ENCODE assay signal across 8 cellular contexts in the genomic region with DNA sequence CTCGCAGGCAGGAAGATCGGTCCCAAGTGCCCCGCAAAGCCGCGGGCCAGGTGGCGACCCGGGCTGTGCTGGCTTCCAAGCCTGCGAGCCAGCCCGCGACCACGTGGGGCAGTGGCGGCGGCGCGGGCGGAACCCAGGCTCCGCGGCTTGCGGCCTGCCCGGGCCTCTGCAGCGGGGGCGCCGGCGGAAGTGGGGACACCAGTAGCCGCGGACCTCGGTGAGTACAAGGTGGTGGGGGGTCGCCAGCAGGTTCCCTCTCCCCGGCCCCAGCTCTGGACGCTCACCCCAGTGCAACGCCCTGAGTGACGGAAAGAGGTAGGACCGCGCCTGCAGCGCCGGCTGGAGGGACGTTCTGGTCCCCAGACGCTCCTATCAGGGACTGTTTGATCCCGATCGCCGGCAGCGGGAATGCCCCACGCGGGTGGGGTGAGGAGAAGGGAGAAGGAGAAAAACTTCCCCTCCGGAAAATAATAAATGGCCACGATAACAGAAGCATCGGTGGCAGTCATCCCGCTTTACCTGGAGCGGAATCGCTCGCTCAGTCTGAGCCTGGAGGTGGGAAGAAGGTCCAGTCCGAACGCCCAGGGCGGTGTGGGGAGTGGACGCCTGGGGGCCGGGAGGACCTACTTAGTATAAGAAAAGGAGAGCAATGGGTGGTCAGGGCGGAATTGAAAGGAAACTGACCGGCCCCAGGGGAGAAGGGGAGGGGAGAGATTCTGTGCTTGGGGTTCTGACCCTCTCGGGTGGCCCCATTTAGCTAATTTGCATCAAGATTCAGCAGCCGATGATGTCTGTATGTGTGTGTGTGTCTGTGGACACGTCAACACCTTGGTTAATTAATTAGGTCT. TPM values are rescaled to one million over a fixed set of nuclear protein-coding genes. Genes with fewer than 3 reads are reported as not detected.
DNase-seq lines count a peak whose midpoint lies in the region; ATAC-seq and TF ChIP-seq lines count a peak whose summit lies in the region.

TSS of gene GEMIN7 (plus strand) at position 198 of the 848 bp plus-strand sequence. CDS start 10,855 bp downstream, outside the sequence.

- peaks cover 14% of the 10 kb centered on the region for H3K36me3 Mint-ChIP-seq in CD8-positive, alpha-beta T cell
- H3K36me3 Mint-ChIP-seq in activated B cell treated with CpG ODN at 0.5 μM for 24 hours (ENCODE audit: low read depth) = peaks cover 35% of the 10 kb centered on the region

- H3K4me3 ChIP-seq in CD8-positive, alpha-beta T cell (ENCODE audit: low read depth, low read length) = peak within 1 kb of the TSS; percentile 98
- H3K4me3 ChIP-seq in HAP-1 (peak within 1 kb of the TSS; percentile 100), cardiac fibroblast (replicated peaks in 1 of 2; ENCODE audit: low read depth in 2 of 2, low read length in 2 of 2) (peak within 1 kb of the TSS; percentile 94 to 96)

- intact Hi-C loops in CD8-positive, alpha-beta T cell (cut with DNase I, micrococcal nuclease) = loop anchor here (1.0 to 5.0 kb wide), 8 partner anchors 12 to 613 kb away; partner anchors contain the start of genes CLASRP (in 2 of the 2), BLOC1S3 (in 1 of the 2), QPCTL (in 1 of the 2) and RELB (in 1 of the 2)
- intact Hi-C loops in activated B cell treated with CpG ODN at 0.5 μM for 24 hours (cut with micrococcal nuclease) = loop anchor here (5.0 to 10.0 kb wide), 3 partner anchors 327 to 786 kb away; partner anchors contain the start of genes FOXA3, PPM1N, RTN2 and SYMPK

- H3K36me3 ChIP-seq in CD8-positive, alpha-beta T cell (ENCODE audit: insufficient read depth, low read length) = peaks cover 5% of the 10 kb centered on the region
- peaks cover 27% of the 10 kb centered on the region for H3K36me3 ChIP-seq in HAP-1 (replicated peaks)

- in situ Hi-C loops in HAP-1 (cut with MboI; ENCODE audit: low sequenced_read_pairs) = no loop called here

- H3K27ac ChIP-seq in CD8-positive, alpha-beta T cell (ENCODE audit: low read depth, low read length) = peak within 1 kb of the TSS; percentile 78

- peak; percentile 70 for ATAC-seq in CD8-positive, alpha-beta T cell
- ATAC-seq in activated B cell treated with CpG ODN at 0.5 μM for 24 hours (ENCODE audit: low read depth) (peak; percentile 33), HG02938 (IDR thresholded peaks at IDR 0.05; ENCODE audit: unreplicated experiment) (no peak)

- H3K4me1 ChIP-seq in CD8-positive, alpha-beta T cell (ENCODE audit: insufficient read depth, low read length) = peaks cover 46% of the 10 kb centered on the region
- H3K4me1 ChIP-seq in HAP-1 = peaks cover 24% of the 10 kb centered on the region

- POLR2A ChIA-PET in CD8-positive, alpha-beta T cell (lab: Charles Lee) = interaction anchor here (1.0 to 3.8 kb wide), 4 partner anchors 8 to 100 kb away, joined by 4 to 26 read pairs (median 5); partner anchors contain the start of gene PPP1R37
- POLR2A ChIA-PET in activated B cell treated with CpG ODN at 0.5 μM for 24 hours (lab: Charles Lee) = interaction anchor here (0.6 to 3.9 kb wide), 16 partner anchors 10 to 118 kb away, joined by 3 to 75 read pairs (median 4); partner anchors contain the start of genes BLOC1S3, CLASRP, PPP1R37 and RELB

- H3K27me3 Mint-ChIP-seq in CD8-positive, alpha-beta T cell (ENCODE audit: low read depth) = no peaks in the 10 kb centered on the region
- H3K27me3 Mint-ChIP-seq in activated B cell treated with CpG ODN at 0.5 μM for 24 hours = no peaks in the 10 kb centered on the region

- peak within 1 kb of the TSS; percentile 90 for H3K4me3 Mint-ChIP-seq in CD8-positive, alpha-beta T cell
- H3K4me3 Mint-ChIP-seq in activated B cell treated with CpG ODN at 0.5 μM for 24 hours = peak within 1 kb of the TSS; percentile 97

- CTCF ChIA-PET in CD8-positive, alpha-beta T cell (lab: Charles Lee) = interaction anchor here (1.0 kb wide), 1 partner anchor 12 kb away, joined by 3 read pairs; no protein-coding TSS in a partner anchor
- CTCF ChIA-PET in activated B cell treated with CpG ODN at 0.5 μM for 24 hours (lab: Charles Lee) = interaction anchor here (1.5 kb wide), 1 partner anchor 360 kb away, joined by 3 read pairs; no protein-coding TSS in a partner anchor

- peaks cover 45% of the 10 kb centered on the region for H3K4me1 Mint-ChIP-seq in CD8-positive, alpha-beta T cell (ENCODE audit: low read depth)
- H3K4me1 Mint-ChIP-seq in activated B cell treated with CpG ODN at 0.5 μM for 24 hours = peaks cover 60% of the 10 kb centered on the region

- no peaks in the 10 kb centered on the region for H3K27me3 ChIP-seq in CD8-positive, alpha-beta T cell (ENCODE audit: insufficient read depth, low read length)
- no peaks in the 10 kb centered on the region for H3K27me3 ChIP-seq in HAP-1 (ENCODE audit: low read depth)

- no peak for TF ChIP-seq CTCF in CD8-positive, alpha-beta T cell (IDR thresholded peaks at IDR 0.05)
- TF ChIP-seq CTCF in activated B cell treated with CpG ODN at 0.5 μM for 24 hours (IDR thresholded peaks at IDR 0.05) (no peak), cardiac fibroblast (IDR thresholded peaks at IDR 0.05; ENCODE audit: low read depth, low read length) (no peak)

- H3K9me3 ChIP-seq in CD8-positive, alpha-beta T cell (ENCODE audit: low read length) = no peaks in the 10 kb centered on the region
- no peaks in the 10 kb centered on the region for H3K9me3 ChIP-seq in HAP-1

- peak; percentile 64 to 89 (median 75) for DNase-seq in CD8-positive, alpha-beta T cell
- DNase-seq in HAP-1 (ENCODE audit: low spot score in 2 of 2) (peak; percentile 67 to 87), NCI-H2196 treated with DMSO at 0.1 percent for 48 hours (lab: John Stamatoyannopoulos, UW; ENCODE audit: unreplicated experiment) (peak; percentile 54), activated B cell treated with CpG ODN at 0.5 μM for 24 hours (peak; percentile 85), cardiac fibroblast (ENCODE audit: low read depth in 2 of 2) (peak; percentile 70 to 76), inferior parietal cortex (ENCODE audit: extremely low spot score) (peak; percentile 69)
- peak; percentile 83 for DNase-seq in stimulated activated CD4-positive, alpha-beta T cell treated with anti-CD3 and anti-CD28 coated beads, Interleukin-12 subunit alpha, Interleukin-12 subunit beta, amount 100 ng/mL, for 4 hours

- no peaks in the 10 kb centered on the region for H3K9me3 Mint-ChIP-seq in CD8-positive, alpha-beta T cell
- no peaks in the 10 kb centered on the region for H3K9me3 Mint-ChIP-seq in activated B cell treated with CpG ODN at 0.5 μM for 24 hours

- H3K27ac Mint-ChIP-seq in CD8-positive, alpha-beta T cell = peak within 1 kb of the TSS; percentile 81
- peak within 1 kb of the TSS; percentile 90 for H3K27ac Mint-ChIP-seq in activated B cell treated with CpG ODN at 0.5 μM for 24 hours

RNA-seq across cellular contexts. Expression of gene GEMIN7, which starts in this region (rescaled TPM):
- total RNA-seq in CD8-positive, alpha-beta T cell = 1 to 10 TPM; 7.2 to 7.7 TPM
- total RNA-seq in activated B cell treated with CpG ODN at 0.5 μM for 24 hours = 37.0 and 38.7 TPM in 2 replicates
